2 cellular contexts compared by ENCODE assay signal in the genomic region with DNA sequence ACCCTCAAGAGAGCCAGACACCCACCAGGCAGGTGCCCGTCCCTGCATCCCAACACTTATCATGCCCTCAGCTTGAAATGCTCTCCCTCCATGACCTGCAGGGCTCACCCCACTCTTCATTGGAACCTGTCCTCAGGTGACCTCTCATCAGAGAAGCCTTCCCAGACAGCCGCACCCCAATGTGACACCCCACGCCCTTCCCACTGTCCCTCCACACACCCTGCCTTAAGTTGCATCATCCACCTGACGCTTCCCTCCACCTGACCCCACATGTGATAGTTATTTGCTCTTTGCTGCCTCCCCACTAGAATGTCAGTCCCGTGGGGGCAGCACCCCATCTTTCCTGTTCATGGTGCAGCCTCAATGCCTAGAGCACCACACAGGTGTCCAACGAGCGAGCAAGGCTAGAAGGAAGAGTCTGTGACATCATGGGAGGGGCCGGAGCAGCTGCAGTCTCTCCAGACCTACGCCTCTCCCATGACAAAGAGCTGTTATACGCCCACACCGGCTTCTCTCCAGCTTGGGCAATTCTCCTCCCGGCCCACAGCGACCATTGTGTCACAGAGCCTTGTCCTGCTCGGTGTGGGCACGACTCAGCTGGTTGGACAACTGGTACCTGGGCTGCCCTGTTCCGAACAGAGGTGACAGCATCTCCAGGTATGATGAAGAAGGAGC.
TF ChIP-seq lines count a peak whose summit lies in the region.

No MANE protein-coding gene starts in this region.

TF ChIP-seq in IMR-90, 13 proteins besides CTCF, POLR2A, EP300 and RAD21:
- TF ChIP-seq CEBPB (IDR thresholded peaks at IDR 0.05; ENCODE audit: low read depth, low read length), result 0 out of 2 replicates have a peak, but pooled peaks have one; percentile 10
- TF ChIP-seq MXI1 (IDR thresholded peaks at IDR 0.05; ENCODE audit: borderline replicate concordance, low read depth, low read length), result no peak

TF ChIP-seq in K562, 482 proteins besides CTCF, POLR2A, EP300 and RAD21:
- TF ChIP-seq, protein P1, sequence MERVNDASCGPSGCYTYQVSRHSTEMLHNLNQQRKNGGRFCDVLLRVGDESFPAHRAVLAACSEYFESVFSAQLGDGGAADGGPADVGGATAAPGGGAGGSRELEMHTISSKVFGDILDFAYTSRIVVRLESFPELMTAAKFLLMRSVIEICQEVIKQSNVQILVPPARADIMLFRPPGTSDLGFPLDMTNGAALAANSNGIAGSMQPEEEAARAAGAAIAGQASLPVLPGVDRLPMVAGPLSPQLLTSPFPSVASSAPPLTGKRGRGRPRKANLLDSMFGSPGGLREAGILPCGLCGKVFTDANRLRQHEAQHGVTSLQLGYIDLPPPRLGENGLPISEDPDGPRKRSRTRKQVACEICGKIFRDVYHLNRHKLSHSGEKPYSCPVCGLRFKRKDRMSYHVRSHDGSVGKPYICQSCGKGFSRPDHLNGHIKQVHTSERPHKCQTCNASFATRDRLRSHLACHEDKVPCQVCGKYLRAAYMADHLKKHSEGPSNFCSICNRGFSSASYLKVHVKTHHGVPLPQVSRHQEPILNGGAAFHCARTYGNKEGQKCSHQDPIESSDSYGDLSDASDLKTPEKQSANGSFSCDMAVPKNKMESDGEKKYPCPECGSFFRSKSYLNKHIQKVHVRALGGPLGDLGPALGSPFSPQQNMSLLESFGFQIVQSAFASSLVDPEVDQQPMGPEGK (CRISPR knock-in tag; IDR thresholded peaks at IDR 0.05; ENCODE audit: borderline replicate concordance), result no peak
- no peak for TF ChIP-seq FOXP1 (CRISPR knock-in tag; IDR thresholded peaks at IDR 0.05)
- no peak for TF ChIP-seq PHTF2 (CRISPR knock-in tag; IDR thresholded peaks at IDR 0.05)
- TF ChIP-seq PPARD (CRISPR knock-in tag; IDR thresholded peaks at IDR 0.05), result no peak
- 0 out of 2 replicates have a peak, but pooled peaks have one; percentile 33 for TF ChIP-seq JUND (IDR thresholded peaks at IDR 0.05; ENCODE audit: borderline replicate concordance, low read depth, low read length)
- no peak for TF ChIP-seq JUND (tag; IDR thresholded peaks at IDR 0.05; ENCODE audit: borderline replicate concordance, low read depth, low read length)
- no peak for TF ChIP-seq FUS (optimal IDR thresholded peaks at IDR 0.05; ENCODE audit: low read depth, low read length)
- peak; percentile 28 for TF ChIP-seq EP400 (IDR thresholded peaks at IDR 0.05)
- 0 out of 2 replicates have a peak, but pooled peaks have one; percentile 22 for TF ChIP-seq MYC (IDR thresholded peaks at IDR 0.05; ENCODE audit: low read depth, low read length)
- no peak for TF ChIP-seq MYC (CRISPR knock-in tag; IDR thresholded peaks at IDR 0.05; ENCODE audit: borderline replicate concordance, low read depth)
- TF ChIP-seq ZNF780A (CRISPR knock-in tag; IDR thresholded peaks at IDR 0.05), result no peak
- peak; percentile 63 for TF ChIP-seq CEBPG (CRISPR knock-in tag; IDR thresholded peaks at IDR 0.05)
- 0 out of 4 replicates have a peak, but pooled peaks have one; percentile 19 to 40 for TF ChIP-seq CEBPG (tag; conservative IDR thresholded peaks at IDR 0.05 in 1 of 2, IDR thresholded peaks at IDR 0.05 in 1 of 2)
- TF ChIP-seq, protein P2, sequence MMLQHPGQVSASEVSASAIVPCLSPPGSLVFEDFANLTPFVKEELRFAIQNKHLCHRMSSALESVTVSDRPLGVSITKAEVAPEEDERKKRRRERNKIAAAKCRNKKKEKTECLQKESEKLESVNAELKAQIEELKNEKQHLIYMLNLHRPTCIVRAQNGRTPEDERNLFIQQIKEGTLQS (IDR thresholded peaks at IDR 0.05), result peak; percentile 75
- TF ChIP-seq, protein P2 (CRISPR knock-in tag; conservative IDR thresholded peaks at IDR 0.05), result no peak
- TF ChIP-seq CEBPB (tag; IDR thresholded peaks at IDR 0.05), result peak; percentile 33; the same call in 1 of the 2 replicates
- peak in 1 of 2 experiments; percentile 25; a peak in 1 of 4 replicates for TF ChIP-seq TRIM24 (IDR thresholded peaks at IDR 0.05)
